In genomic region chr20:8156603-8157079, GRCh38 we compare ENCODE assay signal across 1 cellular context.
TF ChIP-seq lines count a peak whose summit lies in the region.

No MANE protein-coding gene starts in this region.

TF ChIP-seq in SK-N-SH, 30 proteins besides CTCF, POLR2A, EP300 and RAD21 (continued from another document):
- TF ChIP-seq REST (IDR thresholded peaks at IDR 0.05; ENCODE audit: low read depth, low read length) = no peak
- peak; percentile 11; the same call in 1 of the 2 replicates for TF ChIP-seq MEF2A (IDR thresholded peaks at IDR 0.05; ENCODE audit: borderline replicate concordance, low read depth)
TF ChIP-seq in SK-N-SH: peak in this region for 6.
